In the genomic region with DNA sequence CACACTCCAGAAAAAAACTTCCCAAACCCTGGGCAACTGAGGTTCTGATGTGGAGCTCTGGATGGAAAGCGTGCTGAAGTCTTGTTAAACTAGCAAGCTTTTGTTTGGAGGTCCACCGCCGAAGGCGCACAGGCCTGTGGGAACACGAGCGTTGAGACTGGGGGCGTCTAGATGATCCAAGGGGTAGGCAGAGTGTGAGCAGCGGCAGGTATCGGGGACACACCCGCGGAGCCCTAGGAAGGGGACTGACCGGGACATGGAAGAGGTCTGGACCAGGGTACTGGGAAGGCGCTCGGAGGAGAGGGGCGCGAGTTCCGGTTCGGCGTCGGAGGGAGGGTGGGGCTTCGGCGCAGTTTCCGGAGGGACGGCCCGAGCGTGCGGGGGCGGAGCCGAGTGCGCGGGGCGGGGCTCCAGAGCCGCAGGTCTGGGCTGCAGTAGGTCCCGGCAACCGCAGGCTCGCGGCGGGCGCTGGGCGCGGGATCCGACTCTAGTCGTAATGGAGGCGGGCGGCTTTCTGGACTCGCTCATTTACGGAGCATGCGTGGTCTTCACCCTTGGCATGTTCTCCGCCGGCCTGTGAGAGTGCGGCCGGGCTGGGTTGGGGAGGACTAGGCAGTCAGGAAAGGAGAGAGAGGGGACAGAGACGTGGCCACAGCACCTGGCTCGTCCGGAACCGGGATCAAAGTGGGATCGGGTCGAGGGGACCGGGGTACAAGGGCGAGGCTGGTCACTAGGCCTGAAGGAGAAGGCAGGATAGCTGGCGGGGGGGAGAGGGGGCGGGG, we compare ENCODE assay signal across 1 cellular context.
A peak's percentile ranks its signal among the peaks of the same experiment; 100 is the strongest.
TF ChIP-seq lines count a peak whose summit lies in the region.

A gene with protein sequence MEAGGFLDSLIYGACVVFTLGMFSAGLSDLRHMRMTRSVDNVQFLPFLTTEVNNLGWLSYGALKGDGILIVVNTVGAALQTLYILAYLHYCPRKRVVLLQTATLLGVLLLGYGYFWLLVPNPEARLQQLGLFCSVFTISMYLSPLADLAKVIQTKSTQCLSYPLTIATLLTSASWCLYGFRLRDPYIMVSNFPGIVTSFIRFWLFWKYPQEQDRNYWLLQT (plus strand): TSS at position 437 of the 782 bp plus-strand sequence. CDS start 60 bp downstream, at position 497.

TF ChIP-seq in K562, 482 proteins besides CTCF, POLR2A, EP300 and RAD21 (continued from another document):
- TF ChIP-seq, protein P1, sequence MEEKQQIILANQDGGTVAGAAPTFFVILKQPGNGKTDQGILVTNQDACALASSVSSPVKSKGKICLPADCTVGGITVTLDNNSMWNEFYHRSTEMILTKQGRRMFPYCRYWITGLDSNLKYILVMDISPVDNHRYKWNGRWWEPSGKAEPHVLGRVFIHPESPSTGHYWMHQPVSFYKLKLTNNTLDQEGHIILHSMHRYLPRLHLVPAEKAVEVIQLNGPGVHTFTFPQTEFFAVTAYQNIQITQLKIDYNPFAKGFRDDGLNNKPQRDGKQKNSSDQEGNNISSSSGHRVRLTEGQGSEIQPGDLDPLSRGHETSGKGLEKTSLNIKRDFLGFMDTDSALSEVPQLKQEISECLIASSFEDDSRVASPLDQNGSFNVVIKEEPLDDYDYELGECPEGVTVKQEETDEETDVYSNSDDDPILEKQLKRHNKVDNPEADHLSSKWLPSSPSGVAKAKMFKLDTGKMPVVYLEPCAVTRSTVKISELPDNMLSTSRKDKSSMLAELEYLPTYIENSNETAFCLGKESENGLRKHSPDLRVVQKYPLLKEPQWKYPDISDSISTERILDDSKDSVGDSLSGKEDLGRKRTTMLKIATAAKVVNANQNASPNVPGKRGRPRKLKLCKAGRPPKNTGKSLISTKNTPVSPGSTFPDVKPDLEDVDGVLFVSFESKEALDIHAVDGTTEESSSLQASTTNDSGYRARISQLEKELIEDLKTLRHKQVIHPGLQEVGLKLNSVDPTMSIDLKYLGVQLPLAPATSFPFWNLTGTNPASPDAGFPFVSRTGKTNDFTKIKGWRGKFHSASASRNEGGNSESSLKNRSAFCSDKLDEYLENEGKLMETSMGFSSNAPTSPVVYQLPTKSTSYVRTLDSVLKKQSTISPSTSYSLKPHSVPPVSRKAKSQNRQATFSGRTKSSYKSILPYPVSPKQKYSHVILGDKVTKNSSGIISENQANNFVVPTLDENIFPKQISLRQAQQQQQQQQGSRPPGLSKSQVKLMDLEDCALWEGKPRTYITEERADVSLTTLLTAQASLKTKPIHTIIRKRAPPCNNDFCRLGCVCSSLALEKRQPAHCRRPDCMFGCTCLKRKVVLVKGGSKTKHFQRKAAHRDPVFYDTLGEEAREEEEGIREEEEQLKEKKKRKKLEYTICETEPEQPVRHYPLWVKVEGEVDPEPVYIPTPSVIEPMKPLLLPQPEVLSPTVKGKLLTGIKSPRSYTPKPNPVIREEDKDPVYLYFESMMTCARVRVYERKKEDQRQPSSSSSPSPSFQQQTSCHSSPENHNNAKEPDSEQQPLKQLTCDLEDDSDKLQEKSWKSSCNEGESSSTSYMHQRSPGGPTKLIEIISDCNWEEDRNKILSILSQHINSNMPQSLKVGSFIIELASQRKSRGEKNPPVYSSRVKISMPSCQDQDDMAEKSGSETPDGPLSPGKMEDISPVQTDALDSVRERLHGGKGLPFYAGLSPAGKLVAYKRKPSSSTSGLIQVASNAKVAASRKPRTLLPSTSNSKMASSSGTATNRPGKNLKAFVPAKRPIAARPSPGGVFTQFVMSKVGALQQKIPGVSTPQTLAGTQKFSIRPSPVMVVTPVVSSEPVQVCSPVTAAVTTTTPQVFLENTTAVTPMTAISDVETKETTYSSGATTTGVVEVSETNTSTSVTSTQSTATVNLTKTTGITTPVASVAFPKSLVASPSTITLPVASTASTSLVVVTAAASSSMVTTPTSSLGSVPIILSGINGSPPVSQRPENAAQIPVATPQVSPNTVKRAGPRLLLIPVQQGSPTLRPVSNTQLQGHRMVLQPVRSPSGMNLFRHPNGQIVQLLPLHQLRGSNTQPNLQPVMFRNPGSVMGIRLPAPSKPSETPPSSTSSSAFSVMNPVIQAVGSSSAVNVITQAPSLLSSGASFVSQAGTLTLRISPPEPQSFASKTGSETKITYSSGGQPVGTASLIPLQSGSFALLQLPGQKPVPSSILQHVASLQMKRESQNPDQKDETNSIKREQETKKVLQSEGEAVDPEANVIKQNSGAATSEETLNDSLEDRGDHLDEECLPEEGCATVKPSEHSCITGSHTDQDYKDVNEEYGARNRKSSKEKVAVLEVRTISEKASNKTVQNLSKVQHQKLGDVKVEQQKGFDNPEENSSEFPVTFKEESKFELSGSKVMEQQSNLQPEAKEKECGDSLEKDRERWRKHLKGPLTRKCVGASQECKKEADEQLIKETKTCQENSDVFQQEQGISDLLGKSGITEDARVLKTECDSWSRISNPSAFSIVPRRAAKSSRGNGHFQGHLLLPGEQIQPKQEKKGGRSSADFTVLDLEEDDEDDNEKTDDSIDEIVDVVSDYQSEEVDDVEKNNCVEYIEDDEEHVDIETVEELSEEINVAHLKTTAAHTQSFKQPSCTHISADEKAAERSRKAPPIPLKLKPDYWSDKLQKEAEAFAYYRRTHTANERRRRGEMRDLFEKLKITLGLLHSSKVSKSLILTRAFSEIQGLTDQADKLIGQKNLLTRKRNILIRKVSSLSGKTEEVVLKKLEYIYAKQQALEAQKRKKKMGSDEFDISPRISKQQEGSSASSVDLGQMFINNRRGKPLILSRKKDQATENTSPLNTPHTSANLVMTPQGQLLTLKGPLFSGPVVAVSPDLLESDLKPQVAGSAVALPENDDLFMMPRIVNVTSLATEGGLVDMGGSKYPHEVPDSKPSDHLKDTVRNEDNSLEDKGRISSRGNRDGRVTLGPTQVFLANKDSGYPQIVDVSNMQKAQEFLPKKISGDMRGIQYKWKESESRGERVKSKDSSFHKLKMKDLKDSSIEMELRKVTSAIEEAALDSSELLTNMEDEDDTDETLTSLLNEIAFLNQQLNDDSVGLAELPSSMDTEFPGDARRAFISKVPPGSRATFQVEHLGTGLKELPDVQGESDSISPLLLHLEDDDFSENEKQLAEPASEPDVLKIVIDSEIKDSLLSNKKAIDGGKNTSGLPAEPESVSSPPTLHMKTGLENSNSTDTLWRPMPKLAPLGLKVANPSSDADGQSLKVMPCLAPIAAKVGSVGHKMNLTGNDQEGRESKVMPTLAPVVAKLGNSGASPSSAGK (IDR thresholded peaks at IDR 0.05), result peak; percentile 56
- TF ChIP-seq CXXC5 (CRISPR knock-in tag; IDR thresholded peaks at IDR 0.05) (peak; percentile 67), NR2C1 (IDR thresholded peaks at IDR 0.05) (peak; percentile 80), NR2C1 (tag; IDR thresholded peaks at IDR 0.05) (peak; percentile 83), LCOR (CRISPR knock-in tag; IDR thresholded peaks at IDR 0.05) (0 out of 2 replicates have a peak, but pooled peaks have one; percentile 66), ZBED1 (IDR thresholded peaks at IDR 0.05) (0 out of 2 replicates have a peak, but pooled peaks have one; percentile 13), ILF3 (IDR thresholded peaks at IDR 0.05; ENCODE audit: borderline replicate concordance) (no peak), NR4A1 (CRISPR knock-in tag; IDR thresholded peaks at IDR 0.05) (no peak; the same call in 1 of the 2 replicates), NR4A1 (tag; IDR thresholded peaks at IDR 0.05) (peak; percentile 60; the same call in 1 of the 2 replicates), ATF1 (CRISPR knock-in tag; IDR thresholded peaks at IDR 0.05) (no peak), ATF1 (tag; IDR thresholded peaks at IDR 0.05) (peak; percentile 90), MYC (IDR thresholded peaks at IDR 0.05; ENCODE audit: low read depth, low read length) (peak; percentile 23), MYC (CRISPR knock-in tag; IDR thresholded peaks at IDR 0.05; ENCODE audit: borderline replicate concordance, low read depth) (0 out of 2 replicates have a peak, but pooled peaks have one; percentile 32)
- TF ChIP-seq, protein P2, sequence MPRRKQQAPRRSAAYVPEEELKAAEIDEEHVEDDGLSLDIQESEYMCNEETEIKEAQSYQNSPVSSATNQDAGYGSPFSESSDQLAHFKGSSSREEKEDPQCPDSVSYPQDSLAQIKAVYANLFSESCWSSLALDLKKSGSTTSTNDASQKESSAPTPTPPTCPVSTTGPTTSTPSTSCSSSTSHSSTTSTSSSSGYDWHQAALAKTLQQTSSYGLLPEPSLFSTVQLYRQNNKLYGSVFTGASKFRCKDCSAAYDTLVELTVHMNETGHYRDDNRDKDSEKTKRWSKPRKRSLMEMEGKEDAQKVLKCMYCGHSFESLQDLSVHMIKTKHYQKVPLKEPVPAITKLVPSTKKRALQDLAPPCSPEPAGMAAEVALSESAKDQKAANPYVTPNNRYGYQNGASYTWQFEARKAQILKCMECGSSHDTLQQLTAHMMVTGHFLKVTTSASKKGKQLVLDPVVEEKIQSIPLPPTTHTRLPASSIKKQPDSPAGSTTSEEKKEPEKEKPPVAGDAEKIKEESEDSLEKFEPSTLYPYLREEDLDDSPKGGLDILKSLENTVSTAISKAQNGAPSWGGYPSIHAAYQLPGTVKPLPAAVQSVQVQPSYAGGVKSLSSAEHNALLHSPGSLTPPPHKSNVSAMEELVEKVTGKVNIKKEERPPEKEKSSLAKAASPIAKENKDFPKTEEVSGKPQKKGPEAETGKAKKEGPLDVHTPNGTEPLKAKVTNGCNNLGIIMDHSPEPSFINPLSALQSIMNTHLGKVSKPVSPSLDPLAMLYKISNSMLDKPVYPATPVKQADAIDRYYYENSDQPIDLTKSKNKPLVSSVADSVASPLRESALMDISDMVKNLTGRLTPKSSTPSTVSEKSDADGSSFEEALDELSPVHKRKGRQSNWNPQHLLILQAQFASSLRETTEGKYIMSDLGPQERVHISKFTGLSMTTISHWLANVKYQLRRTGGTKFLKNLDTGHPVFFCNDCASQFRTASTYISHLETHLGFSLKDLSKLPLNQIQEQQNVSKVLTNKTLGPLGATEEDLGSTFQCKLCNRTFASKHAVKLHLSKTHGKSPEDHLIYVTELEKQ (CRISPR knock-in tag; IDR thresholded peaks at IDR 0.05), result peak; percentile 45; the same call in 1 of the 2 replicates
